In genomic region chr6:1383729-1384548, GRCh38 we compare ENCODE assay signal across 17 cellular contexts. TPM values are rescaled to one million over a fixed set of nuclear protein-coding genes. Genes with fewer than 3 reads are reported as not detected.
DNase-seq lines count a peak whose midpoint lies in the region; ATAC-seq and TF ChIP-seq lines count a peak whose summit lies in the region.
"Had no signal": no experiment of that assay in that cellular context is flagged by ENCODE, and none has a peak within 500 bp of the region (broad histone marks: within the 10 kb centered on the region; RNA-seq: fewer than 3 reads in every experiment).

No MANE protein-coding gene starts in this region.

- H3K27me3 Mint-ChIP-seq in chondrocyte (ENCODE audit: low read depth): peaks cover 71% of the 10 kb centered on the region

- H3K27ac Mint-ChIP-seq in chondrocyte (ENCODE audit: unreplicated experiment): no peak overlapping the region
- H3K27ac Mint-ChIP-seq: activated CD4-positive, alpha-beta memory T cell treated with anti-CD3 and anti-CD28 coated beads for 36 hours had no signal

- peak overlapping the region; percentile 9 for H3K4me3 Mint-ChIP-seq in chondrocyte (ENCODE audit: unreplicated experiment)
- H3K4me3 Mint-ChIP-seq: activated CD4-positive, alpha-beta memory T cell treated with anti-CD3 and anti-CD28 coated beads for 36 hours had no signal

- H3K9me3 Mint-ChIP-seq in chondrocyte (ENCODE audit: low read depth): no peaks in the 10 kb centered on the region
- H3K9me3 Mint-ChIP-seq: activated CD4-positive, alpha-beta memory T cell treated with anti-CD3 and anti-CD28 coated beads for 36 hours had no signal

- peaks cover 4% of the 10 kb centered on the region for H3K4me1 ChIP-seq in rectal smooth muscle tissue (ENCODE audit: control insufficient read depth, insufficient read depth, low read length)

- H3K27ac ChIP-seq in rectal smooth muscle tissue (ENCODE audit: low read depth, low read length): peak overlapping the region; percentile 86
- H3K27ac ChIP-seq: neutrophil, skin epidermis, testis had no signal

- peaks cover 39% of the 10 kb centered on the region for H3K27me3 ChIP-seq in rectal smooth muscle tissue (ENCODE audit: control insufficient read depth, insufficient read depth, low read length)
- H3K27me3 ChIP-seq: testis had no signal

- no peak overlapping the region for H3K9ac ChIP-seq in rectal smooth muscle tissue (ENCODE audit: low read length)

- no peaks in the 10 kb centered on the region for H3K36me3 Mint-ChIP-seq in chondrocyte (ENCODE audit: low read depth)
- H3K36me3 Mint-ChIP-seq: activated CD4-positive, alpha-beta memory T cell treated with anti-CD3 and anti-CD28 coated beads for 36 hours had no signal

- H3K4me1 Mint-ChIP-seq in chondrocyte (ENCODE audit: low read depth): peaks cover 27% of the 10 kb centered on the region

- ATAC-seq in HG03159 (IDR thresholded peaks at IDR 0.05; ENCODE audit: unreplicated experiment): no peak
- ATAC-seq in HG03442 (IDR thresholded peaks at IDR 0.05; ENCODE audit: unreplicated experiment): no peak
- ATAC-seq in GM19351 (IDR thresholded peaks at IDR 0.05; ENCODE audit: unreplicated experiment): no peak
- ATAC-seq in esophagus mucosa: no peak
- ATAC-seq: left cardiac atrium, Right ventricle myocardium inferior had no signal

- DNase-seq in GM20000 (ENCODE audit: low spot score): peak; percentile 31
- DNase-seq in chondrocyte (ENCODE audit: low spot score): no peak
- DNase-seq in islet precursor cell: peak; percentile 57
- DNase-seq: activated CD4-positive, alpha-beta memory T cell treated with anti-CD3 and anti-CD28 coated beads for 36 hours; DMS53; effector memory CD4-positive, alpha-beta T cell; left cardiac atrium; NCI-H2081; testis had no signal

- TF ChIP-seq CTCF in GM20000 (IDR thresholded peaks at IDR 0.05; ENCODE audit: extremely low read depth, missing control alignments): no peak
- no peak for TF ChIP-seq CTCF in chondrocyte (IDR thresholded peaks at IDR 0.05)

- H3K36me3 ChIP-seq in rectal smooth muscle tissue (ENCODE audit: control insufficient read depth, insufficient read depth, low read length): no peaks in the 10 kb centered on the region
- H3K36me3 ChIP-seq: neutrophil had no signal

- H3K4me3 ChIP-seq in rectal smooth muscle tissue (ENCODE audit: low read length): peak overlapping the region; percentile 46
- H3K4me3 ChIP-seq: skin epidermis, testis had no signal

RNA-seq across cellular contexts. Expression of gene FOXF2, which starts 5.4 kb away (rescaled TPM):
- 0.12 to 0.68 TPM in 2 of 3 replicates, not detected in the other for total RNA-seq in chondrocyte
- total RNA-seq in esophagus mucosa: 0.64 TPM
- total RNA-seq: activated CD4-positive, alpha-beta memory T cell treated with anti-CD3 and anti-CD28 coated beads for 36 hours had no signal
